Comparison of ENCODE assay signal across 8 cellular contexts in genomic region chr5:148290271-148291195, GRCh38. TPM values are rescaled to one million over a fixed set of nuclear protein-coding genes. Genes with fewer than 3 reads are reported as not detected.
DNase-seq lines count a peak whose midpoint lies in the region; ATAC-seq, FAIRE-seq and TF ChIP-seq lines count a peak whose summit lies in the region.

No MANE protein-coding gene starts in this region.

- H3K27ac ChIP-seq in CD8-positive, alpha-beta T cell (ENCODE audit: low read depth, low read length): no peak overlapping the region
- no peak overlapping the region for H3K27ac ChIP-seq in foreskin keratinocyte

- H3K27me3 ChIP-seq in CD8-positive, alpha-beta T cell (ENCODE audit: insufficient read depth, low read length): no peaks in the 10 kb centered on the region
- H3K27me3 ChIP-seq in foreskin keratinocyte: no peaks in the 10 kb centered on the region

- H3K4me3 ChIP-seq in CD8-positive, alpha-beta T cell (ENCODE audit: low read depth, low read length): no peak overlapping the region

- ATAC-seq in CD8-positive, alpha-beta T cell: no peak
- ATAC-seq in HG02938 (IDR thresholded peaks at IDR 0.05; ENCODE audit: unreplicated experiment) (peak; percentile 47), foreskin keratinocyte (peak; percentile 77), GM19463 (IDR thresholded peaks at IDR 0.05; ENCODE audit: unreplicated experiment) (no peak), GM18873 (IDR thresholded peaks at IDR 0.05; ENCODE audit: low FRiP score, unreplicated experiment) (no peak)

- peak; percentile 26 for TF ChIP-seq CTCF in CD8-positive, alpha-beta T cell (IDR thresholded peaks at IDR 0.05)
- TF ChIP-seq CTCF in foreskin keratinocyte (conservative IDR thresholded peaks at IDR 0.05): peak; percentile 73

- H3K4me3 Mint-ChIP-seq in CD8-positive, alpha-beta T cell: no peak overlapping the region

- no peaks in the 10 kb centered on the region for H3K9me3 Mint-ChIP-seq in CD8-positive, alpha-beta T cell

- CTCF ChIA-PET in CD8-positive, alpha-beta T cell (lab: Charles Lee): interaction anchor here (1.0 to 2.8 kb wide), 3 partner anchors 58 to 98 kb away, joined by 3 to 12 read pairs (median 3); no protein-coding TSS in a partner anchor

- no peaks in the 10 kb centered on the region for H3K9me3 ChIP-seq in CD8-positive, alpha-beta T cell (ENCODE audit: low read length)

- no peaks in the 10 kb centered on the region for H3K4me1 Mint-ChIP-seq in CD8-positive, alpha-beta T cell (ENCODE audit: low read depth)

- H3K36me3 Mint-ChIP-seq in CD8-positive, alpha-beta T cell: no peaks in the 10 kb centered on the region

- no peak for FAIRE-seq in urothelium cell line (lab: Jason Lieb, UNC)

- H3K27me3 Mint-ChIP-seq in CD8-positive, alpha-beta T cell (ENCODE audit: low read depth): peaks cover 7% of the 10 kb centered on the region

- no peaks in the 10 kb centered on the region for H3K36me3 ChIP-seq in CD8-positive, alpha-beta T cell (ENCODE audit: insufficient read depth, low read length)

- POLR2A ChIA-PET in CD8-positive, alpha-beta T cell (lab: Charles Lee): no interaction called here

- H3K4me1 ChIP-seq in CD8-positive, alpha-beta T cell (ENCODE audit: insufficient read depth, low read length): no peaks in the 10 kb centered on the region
- H3K4me1 ChIP-seq in foreskin keratinocyte: no peaks in the 10 kb centered on the region

- DNase-seq in CD8-positive, alpha-beta T cell: no peak
- DNase-seq in OCI-M1 (lab: John Stamatoyannopoulos, UW) (peak; percentile 72), foreskin keratinocyte (peak in 1 of 2 donors; percentile 42), urothelium cell line (ENCODE audit: low spot score) (peak; percentile 16)
- DNase-seq in stimulated activated CD4-positive, alpha-beta T cell treated with anti-CD3 and anti-CD28 coated beads, Interleukin-15, amount 100 ng/mL, for 24 hours: no peak

- intact Hi-C loops in CD8-positive, alpha-beta T cell (cut with DNase I, micrococcal nuclease): loop anchor here (2.0 to 10.0 kb wide), 3 partner anchors 84 to 442 kb away; no protein-coding TSS in a partner anchor

- H3K27ac Mint-ChIP-seq in CD8-positive, alpha-beta T cell: no peak overlapping the region

RNA-seq across cellular contexts. Expression of gene SPINK7, which starts 21.7 kb away (rescaled TPM):
- not detected for total RNA-seq in CD8-positive, alpha-beta T cell
- not detected in 2 replicates for total RNA-seq in foreskin keratinocyte
- not detected in 2 replicates for polyA plus RNA-seq in foreskin keratinocyte

RNA-seq across cellular contexts. Expression of gene SPINK13, which starts 21.9 kb away (rescaled TPM):
- total RNA-seq in CD8-positive, alpha-beta T cell: not detected
- total RNA-seq in foreskin keratinocyte: not detected in 2 replicates
- polyA plus RNA-seq in foreskin keratinocyte: not detected in 2 replicates

RNA-seq across cellular contexts. Expression of gene SPINK9, which starts 44.8 kb away (rescaled TPM):
- not detected for total RNA-seq in CD8-positive, alpha-beta T cell
- total RNA-seq in foreskin keratinocyte: not detected in 2 replicates
- not detected in 2 replicates for polyA plus RNA-seq in foreskin keratinocyte

RNA-seq across cellular contexts. Expression of gene MARCOL, which starts 52.2 kb away (rescaled TPM):
- not detected for total RNA-seq in CD8-positive, alpha-beta T cell
- not detected in 2 replicates for total RNA-seq in foreskin keratinocyte
- not detected in 2 replicates for polyA plus RNA-seq in foreskin keratinocyte

Comparison
In these comparisons a context has a peak if more than half of its experiments do, and no peak if none do; other contexts are left out.
1. ATAC-seq: peak in HG02938 (single experiment) and foreskin keratinocyte (single experiment); none in CD8-positive, alpha-beta T cell (single experiment), GM19463 (single experiment) and GM18873 (single experiment).
2. DNase-seq: peak in OCI-M1 (single experiment) and urothelium cell line (single experiment); none in CD8-positive, alpha-beta T cell (0 of 7) and stimulated activated CD4-positive, alpha-beta T cell treated with anti-CD3 and anti-CD28 coated beads, Interleukin-15, amount 100 ng/mL, for 24 hours (single experiment).